ENCODE assay signal across 13 cellular contexts in the genomic region with DNA sequence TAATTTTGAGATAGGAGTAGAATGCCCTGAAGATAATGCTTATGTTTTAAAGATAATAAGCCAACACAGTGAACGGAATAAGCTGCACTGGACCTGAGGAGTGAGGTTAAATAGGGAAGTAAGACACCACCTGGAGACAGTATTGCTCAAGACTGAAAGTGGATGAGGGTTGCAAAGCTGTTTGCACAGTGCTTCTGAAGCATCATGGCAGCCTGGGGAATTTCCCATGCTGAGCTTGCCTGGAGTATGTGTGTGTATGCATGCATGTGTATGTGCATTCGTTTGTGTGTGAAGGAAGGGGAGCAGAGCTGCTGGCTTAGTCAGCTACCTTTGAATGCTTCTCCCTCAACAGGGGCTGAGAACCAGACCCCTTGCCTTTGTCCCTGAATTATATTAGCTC. TPM values are rescaled to one million over a fixed set of nuclear protein-coding genes. Genes with fewer than 3 reads are reported as not detected.
A peak's percentile ranks its signal among the peaks of the same experiment; 100 is the strongest.
DNase-seq lines count a peak whose midpoint lies in the region; ATAC-seq and TF ChIP-seq lines count a peak whose summit lies in the region.
"Had no signal": no experiment of that assay in that cellular context is flagged by ENCODE, and none has a peak within 500 bp of the region (broad histone marks: within the 10 kb centered on the region; RNA-seq: fewer than 3 reads in every experiment).

No MANE protein-coding gene starts in this region.

- H3K36me3 ChIP-seq in brain microvascular endothelial cell (replicated peaks), result no peaks in the 10 kb centered on the region

- DNase-seq in GM13976 (ENCODE audit: low spot score) (peak; percentile 49), brain microvascular endothelial cell (no peak), NCI-H2171 treated with DMSO at 0.1 percent for 48 hours (lab: John Stamatoyannopoulos, UW) (no peak), AG08396 (ENCODE audit: low spot score) (no peak), ecto neural progenitor cell (ENCODE audit: low spot score) (no peak)
- DNase-seq in activated T-helper 1 cell treated with anti-CD3 and anti-CD28 coated beads, Interleukin-12 subunit alpha, Interleukin-12 subunit beta, Interleukin-2, Interleukin-4 antibody, amounts not matched to agents 30 ng/mL and 10 ng/mL and 1 ng/mL, durations not matched to agents 14 hours and 24 hours and 36 hours (ENCODE audit: low spot score), result peak; percentile 7
- DNase-seq: activated CD4-positive, alpha-beta T cell treated with anti-CD3 and anti-CD28 coated beads, Interleukin-2, amount 50 U/mL, for 4 hours; CD8-positive, alpha-beta T cell; nucleus accumbens had no signal

- no peak overlapping the region for H3K27ac Mint-ChIP-seq in activated T-helper 1 cell treated with anti-CD3 and anti-CD28 coated beads, Interleukin-12 subunit alpha, Interleukin-12 subunit beta, Interleukin-2, Interleukin-4 antibody, amounts not matched to agents 30 ng/mL and 10 ng/mL and 1 ng/mL, durations not matched to agents 14 hours and 24 hours and 36 hours
- H3K27ac Mint-ChIP-seq: brain; CD8-positive, alpha-beta T cell had no signal

- H3K27me3 ChIP-seq in brain microvascular endothelial cell (replicated peaks), result no peaks in the 10 kb centered on the region

- H3K4me3 ChIP-seq in brain microvascular endothelial cell (ENCODE audit: low read depth, low read length), result no peak overlapping the region

- H3K36me3 Mint-ChIP-seq in activated T-helper 1 cell treated with anti-CD3 and anti-CD28 coated beads, Interleukin-12 subunit alpha, Interleukin-12 subunit beta, Interleukin-2, Interleukin-4 antibody, amounts not matched to agents 30 ng/mL and 10 ng/mL and 1 ng/mL, durations not matched to agents 14 hours and 24 hours and 36 hours (ENCODE audit: low read depth), result no peaks in the 10 kb centered on the region
- H3K36me3 Mint-ChIP-seq: brain; CD8-positive, alpha-beta T cell had no signal

- in situ Hi-C loops in GM13976 (cut with MboI; ENCODE audit: low sequenced_read_pairs, unreplicated experiment) (no loop called here), brain microvascular endothelial cell (cut with HindIII; ENCODE audit: low pct_ligation_motif_present, low sequenced_read_pairs) (no loop called here)

- peaks cover 5% of the 10 kb centered on the region for H3K4me1 Mint-ChIP-seq in activated T-helper 1 cell treated with anti-CD3 and anti-CD28 coated beads, Interleukin-12 subunit alpha, Interleukin-12 subunit beta, Interleukin-2, Interleukin-4 antibody, amounts not matched to agents 30 ng/mL and 10 ng/mL and 1 ng/mL, durations not matched to agents 14 hours and 24 hours and 36 hours (ENCODE audit: low read depth)

- H3K9me3 Mint-ChIP-seq in activated T-helper 1 cell treated with anti-CD3 and anti-CD28 coated beads, Interleukin-12 subunit alpha, Interleukin-12 subunit beta, Interleukin-2, Interleukin-4 antibody, amounts not matched to agents 30 ng/mL and 10 ng/mL and 1 ng/mL, durations not matched to agents 14 hours and 24 hours and 36 hours, result no peaks in the 10 kb centered on the region

- no peak overlapping the region for H3K4me3 Mint-ChIP-seq in activated T-helper 1 cell treated with anti-CD3 and anti-CD28 coated beads, Interleukin-12 subunit alpha, Interleukin-12 subunit beta, Interleukin-2, Interleukin-4 antibody, amounts not matched to agents 30 ng/mL and 10 ng/mL and 1 ng/mL, durations not matched to agents 14 hours and 24 hours and 36 hours
- H3K4me3 Mint-ChIP-seq: brain; CD8-positive, alpha-beta T cell had no signal

- intact Hi-C loops in activated T-helper 1 cell treated with anti-CD3 and anti-CD28 coated beads, Interleukin-12 subunit alpha, Interleukin-12 subunit beta, Interleukin-2, Interleukin-4 antibody, amounts not matched to agents 30 ng/mL and 10 ng/mL and 1 ng/mL, durations not matched to agents 14 hours and 24 hours and 36 hours (cut with micrococcal nuclease), result no loop called here

- ATAC-seq in GM19463 (IDR thresholded peaks at IDR 0.05; ENCODE audit: unreplicated experiment) (peak; percentile 99), HG03064 (IDR thresholded peaks at IDR 0.05; ENCODE audit: low read depth, unreplicated experiment) (peak; percentile 59)
- ATAC-seq: CD8-positive, alpha-beta T cell had no signal

- no peaks in the 10 kb centered on the region for H3K27me3 Mint-ChIP-seq in activated T-helper 1 cell treated with anti-CD3 and anti-CD28 coated beads, Interleukin-12 subunit alpha, Interleukin-12 subunit beta, Interleukin-2, Interleukin-4 antibody, amounts not matched to agents 30 ng/mL and 10 ng/mL and 1 ng/mL, durations not matched to agents 14 hours and 24 hours and 36 hours (ENCODE audit: insufficient read depth)
- H3K27me3 Mint-ChIP-seq: brain had no signal

- no peak overlapping the region for H3K27ac ChIP-seq in brain microvascular endothelial cell
- H3K27ac ChIP-seq: HL-60 had no signal

- no peak for TF ChIP-seq CTCF in GM13976 (IDR thresholded peaks at IDR 0.05; ENCODE audit: borderline replicate concordance, control extremely low read depth, extremely low read depth, insufficient read depth, missing control alignments)
- TF ChIP-seq CTCF in brain microvascular endothelial cell (IDR thresholded peaks at IDR 0.05; ENCODE audit: low read depth, low read length, missing control alignments), result no peak

RNA-seq across cellular contexts. Expression of gene BHLHE41, which starts 35.8 kb away (rescaled TPM):
- not detected in 2 replicates for total RNA-seq in activated T-helper 1 cell treated with anti-CD3 and anti-CD28 coated beads, Interleukin-12 subunit alpha, Interleukin-12 subunit beta, Interleukin-2, Interleukin-4 antibody, amounts not matched to agents 30 ng/mL and 10 ng/mL and 1 ng/mL, durations not matched to agents 14 hours and 24 hours and 36 hours
- total RNA-seq: CD8-positive, alpha-beta T cell had no signal

Comparison
In these comparisons a context has a peak if more than half of its experiments do, and no peak if none do; other contexts are left out.
1. DNase-seq: peak in GM13976 (single experiment) and activated T-helper 1 cell treated with anti-CD3 and anti-CD28 coated beads, Interleukin-12 subunit alpha, Interleukin-12 subunit beta, Interleukin-2, Interleukin-4 antibody, amounts not matched to agents 30 ng/mL and 10 ng/mL and 1 ng/mL, durations not matched to agents 14 hours and 24 hours and 36 hours (single experiment); none in brain microvascular endothelial cell (single experiment), NCI-H2171 treated with DMSO at 0.1 percent for 48 hours (single experiment), AG08396 (single experiment) and ecto neural progenitor cell (single experiment).